ENCODE assay signal across 11 cellular contexts in the genomic region with DNA sequence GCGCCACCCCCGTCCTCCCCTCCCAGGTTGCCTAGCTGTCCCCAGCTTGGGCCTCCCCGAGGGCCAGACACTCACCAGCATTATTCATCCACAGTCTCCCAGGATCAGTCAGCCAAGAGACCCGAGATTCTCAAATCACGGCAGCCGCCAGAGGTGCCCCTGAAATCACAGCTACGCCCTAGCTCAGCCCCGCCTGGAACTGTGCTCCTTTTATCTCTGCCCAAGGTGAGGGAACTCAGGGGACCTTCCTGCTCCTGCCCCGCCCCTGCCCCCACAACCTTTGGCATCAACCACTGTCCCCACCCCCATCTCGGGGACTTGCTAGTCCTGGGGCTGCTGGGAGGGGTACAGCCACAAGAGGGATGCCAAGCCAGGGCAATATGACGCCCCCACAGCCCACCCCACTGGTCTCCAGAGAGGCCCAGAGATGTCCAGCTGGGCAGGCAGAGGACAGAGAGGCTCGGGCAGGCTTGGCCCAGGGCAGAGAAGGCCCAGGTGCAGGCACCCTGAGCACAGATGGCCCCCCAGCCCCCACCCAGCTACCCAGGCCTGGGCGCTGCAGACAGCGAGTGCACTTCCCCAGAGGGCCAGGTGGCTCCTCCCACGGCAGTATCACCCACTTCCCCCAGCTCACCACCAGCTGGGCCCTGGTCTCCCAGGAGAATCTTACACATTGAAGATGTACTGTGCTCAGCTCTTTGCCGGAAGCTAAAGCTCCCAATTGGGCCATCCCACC. TPM values are rescaled to one million over a fixed set of nuclear protein-coding genes. Genes with fewer than 3 reads are reported as not detected.
DNase-seq lines count a peak whose midpoint lies in the region; ATAC-seq and TF ChIP-seq lines count a peak whose summit lies in the region.
"Had no signal": no experiment of that assay in that cellular context is flagged by ENCODE, and none has a peak within 500 bp of the region (broad histone marks: within the 10 kb centered on the region; RNA-seq: fewer than 3 reads in every experiment).

A gene with protein sequence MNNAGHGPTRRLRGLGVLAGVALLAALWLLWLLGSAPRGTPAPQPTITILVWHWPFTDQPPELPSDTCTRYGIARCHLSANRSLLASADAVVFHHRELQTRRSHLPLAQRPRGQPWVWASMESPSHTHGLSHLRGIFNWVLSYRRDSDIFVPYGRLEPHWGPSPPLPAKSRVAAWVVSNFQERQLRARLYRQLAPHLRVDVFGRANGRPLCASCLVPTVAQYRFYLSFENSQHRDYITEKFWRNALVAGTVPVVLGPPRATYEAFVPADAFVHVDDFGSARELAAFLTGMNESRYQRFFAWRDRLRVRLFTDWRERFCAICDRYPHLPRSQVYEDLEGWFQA (minus strand): TSS at position 185 of the 736 bp plus-strand sequence. CDS start 97 bp downstream, at position 88.

- CTCF ChIA-PET in HEK293 (lab: Yijun Ruan, JAX), result interaction anchor here (0.5 to 4.8 kb wide), 7 partner anchors 9 to 244 kb away, joined by 3 to 38 read pairs (median 4); a partner anchor contains a TSS
- CTCF ChIA-PET in SK-N-SH (lab: Yijun Ruan, JAX), result interaction anchor here (1.1 to 15.1 kb wide), 8 partner anchors 11 to 274 kb away, joined by 3 to 350 read pairs (median 36); a partner anchor contains a TSS

- H3K36me3 Mint-ChIP-seq in CD4-positive, CD25-positive, alpha-beta regulatory T cell, result no peaks in the 10 kb centered on the region
- no peaks in the 10 kb centered on the region for H3K36me3 Mint-ChIP-seq in nephron progenitor cell (ENCODE audit: low read depth)

- peaks cover 74% of the 10 kb centered on the region for H3K4me1 ChIP-seq in CD4-positive, CD25-positive, alpha-beta regulatory T cell (ENCODE audit: control insufficient read depth, insufficient read depth, low read length, poor library complexity, severe bottlenecking)
- H3K4me1 ChIP-seq in HEK293 (ENCODE audit: control insufficient read depth, insufficient read depth, low read length) (peaks cover 2% of the 10 kb centered on the region; the same call in 1 of the 2 replicates), liver (ENCODE audit: control insufficient read depth in 4 of 4, insufficient read depth in 4 of 4, low read length in 3 of 4) (peaks cover 14 to 29% (median 20%) of the 10 kb centered on the region in 4 donors), SK-N-SH (ENCODE audit: control insufficient read depth in 1 of 2, insufficient read depth in 2 of 2, low read depth in 1 of 2, low read length in 1 of 2) (peaks cover 5 to 39% of the 10 kb centered on the region in 2 experiments; a peak in 1 of 4 replicates)

- H3F3A ChIP-seq in SK-N-SH (replicated peaks; ENCODE audit: insufficient read depth), result peaks cover 4% of the 10 kb centered on the region

- no peaks in the 10 kb centered on the region for H3K9me3 Mint-ChIP-seq in CD4-positive, CD25-positive, alpha-beta regulatory T cell
- H3K9me3 Mint-ChIP-seq in nephron progenitor cell, result no peaks in the 10 kb centered on the region

- no peak for TF ChIP-seq EP300 in SK-N-SH (IDR thresholded peaks at IDR 0.05; ENCODE audit: borderline replicate concordance in 1 of 2, low read depth in 1 of 2, low read length in 1 of 2)

- H3K9me2 ChIP-seq in SK-N-SH, result no peaks in the 10 kb centered on the region

- H3K9ac ChIP-seq in liver (ENCODE audit: low read depth in 1 of 2, low read length in 2 of 2) (no peak within 1 kb of the TSS), SK-N-SH (no peak within 1 kb of the TSS)

- H3K36me3 ChIP-seq in CD4-positive, CD25-positive, alpha-beta regulatory T cell (ENCODE audit: control insufficient read depth, insufficient read depth, low read length), result no peaks in the 10 kb centered on the region
- H3K36me3 ChIP-seq in HEK293 (ENCODE audit: control insufficient read depth in 2 of 2, insufficient read depth in 1 of 2, low read length in 2 of 2) (peaks cover 0 to under 1% of the 10 kb centered on the region in 2 experiments; a peak in 1 of 3 replicates), liver (ENCODE audit: control insufficient read depth in 4 of 4, insufficient read depth in 3 of 4, low read depth in 1 of 4, low read length in 3 of 4) (no peaks in the 10 kb centered on the region), SK-N-SH (replicated peaks in 1 of 2; ENCODE audit: control insufficient read depth in 1 of 2, insufficient read depth in 2 of 2, low read length in 1 of 2) (no peaks in the 10 kb centered on the region)

- peak in 1 of 3 donors; percentile 56 for DNase-seq in CD4-positive, CD25-positive, alpha-beta regulatory T cell
- peak; percentile 55 to 67 for DNase-seq in activated CD4-positive, alpha-beta T cell treated with anti-CD3 and anti-CD28 coated beads, Interleukin-2, amount 50 U/mL, for 48 hours
- DNase-seq in iPS-NIHi7 (ENCODE audit: extremely low spot score), result no peak
- DNase-seq in SK-N-SH, result no peak
- DNase-seq in nephron progenitor cell, result no peak
- DNase-seq: cerebellar nuclear complex, NCI-H2107 had no signal

- peak within 1 kb of the TSS; percentile 68 to 97 (median 83) for H3K27ac Mint-ChIP-seq in CD4-positive, CD25-positive, alpha-beta regulatory T cell
- H3K27ac Mint-ChIP-seq in nephron progenitor cell, result no peak within 1 kb of the TSS
- H3K27ac Mint-ChIP-seq: progenitor cell of endocrine pancreas had no signal

- no peaks in the 10 kb centered on the region for H3K27me3 Mint-ChIP-seq in CD4-positive, CD25-positive, alpha-beta regulatory T cell
- H3K27me3 Mint-ChIP-seq in nephron progenitor cell (ENCODE audit: low read depth, poor library complexity), result peaks cover 12% of the 10 kb centered on the region

- H3K79me2 ChIP-seq in SK-N-SH (ENCODE audit: insufficient read depth), result 0 out of 2 replicates have a peak, but pooled peaks cover 2% of the 10 kb centered on the region

- WGBS in liver, result 76% methylated on average over 16 of the region's 16 CpGs
- 77% methylated on average over 11 of the region's 16 CpGs for WGBS in SK-N-SH (ENCODE audit: low lambda C conversion rate)

- peak within 1 kb of the TSS; percentile 72 for H3K4me3 ChIP-seq in CD4-positive, CD25-positive, alpha-beta regulatory T cell (ENCODE audit: low read depth, low read length)
- H3K4me3 ChIP-seq in HEK293 (ENCODE audit: low read depth, low read length), result no peak within 1 kb of the TSS
- H3K4me3 ChIP-seq in liver (ENCODE audit: low read depth in 1 of 3, low read length in 3 of 3), result no peak within 1 kb of the TSS
- H3K4me3 ChIP-seq in SK-N-SH (ENCODE audit: low read depth in 2 of 2, low read length in 1 of 2), result no peak within 1 kb of the TSS

- POLR2A ChIA-PET in HEK293 (lab: Yijun Ruan, JAX) (interaction anchor here (0.7 to 1.1 kb wide), 3 partner anchors 10 to 209 kb away, joined by 3 to 4 read pairs (median 3); a partner anchor contains a TSS), SK-N-SH (lab: Yijun Ruan, JAX) (interaction anchor here (1.3 kb wide), 1 partner anchor 36 kb away, joined by 3 read pairs; no protein-coding TSS in a partner anchor)

- H4K20me1 ChIP-seq in SK-N-SH (ENCODE audit: insufficient read depth), result no peaks in the 10 kb centered on the region

- H3K4me2 ChIP-seq in SK-N-SH, result no peak within 1 kb of the TSS

- H3K27me3 ChIP-seq in CD4-positive, CD25-positive, alpha-beta regulatory T cell (ENCODE audit: control insufficient read depth, insufficient read depth, low read length), result no peaks in the 10 kb centered on the region
- H3K27me3 ChIP-seq in liver (ENCODE audit: control insufficient read depth in 4 of 4, insufficient read depth in 4 of 4, low read length in 3 of 4), result no peaks in the 10 kb centered on the region
- no peaks in the 10 kb centered on the region for H3K27me3 ChIP-seq in SK-N-SH (ENCODE audit: insufficient read depth)

- H3K4me1 Mint-ChIP-seq in CD4-positive, CD25-positive, alpha-beta regulatory T cell, result peaks cover 0 to 55% (median 23%) of the 10 kb centered on the region in 4 donors
- H3K4me1 Mint-ChIP-seq in nephron progenitor cell, result peaks cover 4% of the 10 kb centered on the region

- H3K9me3 ChIP-seq in CD4-positive, CD25-positive, alpha-beta regulatory T cell (ENCODE audit: control insufficient read depth in 2 of 2, low read length in 2 of 2), result no peaks in the 10 kb centered on the region
- H3K9me3 ChIP-seq in HEK293 (ENCODE audit: control insufficient read depth, insufficient read depth, low read depth, low read length) (no peaks in the 10 kb centered on the region), liver (ENCODE audit: control insufficient read depth in 4 of 4, low read length in 3 of 4) (no peaks in the 10 kb centered on the region), SK-N-SH (no peaks in the 10 kb centered on the region)

- peak within 1 kb of the TSS; percentile 74 for H3K27ac ChIP-seq in CD4-positive, CD25-positive, alpha-beta regulatory T cell (ENCODE audit: insufficient read depth, low read length, poor library complexity, severe bottlenecking)
- H3K27ac ChIP-seq in HEK293 (ENCODE audit: extremely low read depth, low read depth, low read length), result no peak within 1 kb of the TSS
- H3K27ac ChIP-seq in liver (ENCODE audit: low read depth in 1 of 2, low read length in 2 of 2), result peak within 1 kb of the TSS; percentile 27 to 66
- H3K27ac ChIP-seq in SK-N-SH (ENCODE audit: low read depth in 2 of 2, low read length in 1 of 2), result peak within 1 kb of the TSS in 1 of 2 experiments; percentile 36; a peak in 1 of 4 replicates

- ATAC-seq in CD4-positive, CD25-positive, alpha-beta regulatory T cell (ENCODE audit: low read depth in 2 of 2), result no peak
- ATAC-seq in GM21717 (IDR thresholded peaks at IDR 0.05; ENCODE audit: unreplicated experiment), result no peak

- H2AFZ ChIP-seq in SK-N-SH (ENCODE audit: low read depth), result no peak within 1 kb of the TSS

- peak within 1 kb of the TSS; percentile 89 to 97 (median 94) for H3K4me3 Mint-ChIP-seq in CD4-positive, CD25-positive, alpha-beta regulatory T cell
- no peak within 1 kb of the TSS for H3K4me3 Mint-ChIP-seq in nephron progenitor cell

- no peak for TF ChIP-seq RAD21 in liver (IDR thresholded peaks at IDR 0.05)
- TF ChIP-seq RAD21 in SK-N-SH (IDR thresholded peaks at IDR 0.05; ENCODE audit: low read length), result no peak

- TF ChIP-seq CTCF in HEK293 (tag by site-specific recombination; IDR thresholded peaks at IDR 0.05), result no peak
- no peak for TF ChIP-seq CTCF in liver (IDR thresholded peaks at IDR 0.05; ENCODE audit: low read depth, low read length, missing input control)
- no peak for TF ChIP-seq CTCF in SK-N-SH (IDR thresholded peaks at IDR 0.05)
- TF ChIP-seq CTCF in nephron progenitor cell (IDR thresholded peaks at IDR 0.05), result no peak

TF ChIP-seq in liver, 16 proteins besides CTCF, POLR2A, EP300 and RAD21 (continues in another document):
- TF ChIP-seq TAF1 (conservative IDR thresholded peaks at IDR 0.05) (no peak), GABPA (IDR thresholded peaks at IDR 0.05 in 1 of 2, conservative IDR thresholded peaks at IDR 0.05 in 1 of 2) (no peak)

TF ChIP-seq in SK-N-SH, 30 proteins besides CTCF, POLR2A, EP300 and RAD21 (continues in another document):
- TF ChIP-seq SMC3 (IDR thresholded peaks at IDR 0.05; ENCODE audit: low read depth, low read length) (no peak), JUND (IDR thresholded peaks at IDR 0.05) (no peak), GATA2 (CRISPR knock-in tag; IDR thresholded peaks at IDR 0.05) (no peak)

RNA-seq across cellular contexts. Expression of the gene that starts here (rescaled TPM):
- 15.2 TPM for total RNA-seq in CD4-positive, CD25-positive, alpha-beta regulatory T cell
- polyA plus RNA-seq in CD4-positive, CD25-positive, alpha-beta regulatory T cell, result 10 to 100 TPM; 31.8 to 79.0 (median 42.9) TPM
- total RNA-seq in liver, result under 1 TPM; 0.37 to 0.67 TPM
- polyA plus RNA-seq in liver (under 1 TPM in 1 of 2 donors, not detected in 1; 0.14 TPM), SK-N-SH (2012; rRNA removed) (not detected in 2 replicates)
- not detected in 2 replicates for polyA plus RNA-seq in SK-N-SH (2012; cell fraction: cytosol; rRNA removed)
- polyA plus RNA-seq in SK-N-SH (2012; cell fraction: nucleus; rRNA removed), result 0.01 and 0.02 TPM in 2 replicates
- total RNA-seq: progenitor cell of endocrine pancreas had no signal

Comparison
In these comparisons a context has a peak if more than half of its experiments do, and no peak if none do; other contexts are left out.
1. RNA of the gene that starts here (polyA plus RNA-seq): 31.8 to 79.0 TPM in CD4-positive, CD25-positive, alpha-beta regulatory T cell; 0.14 TPM in liver and 0.01 to 0.02 TPM in SK-N-SH; every median in the first group is over 10 times any median in the second.
2. DNase-seq: peak in activated CD4-positive, alpha-beta T cell treated with anti-CD3 and anti-CD28 coated beads, Interleukin-2, amount 50 U/mL, for 48 hours (2 of 2); none in iPS-NIHi7 (single experiment), SK-N-SH (single experiment) and nephron progenitor cell (single experiment).